8 cellular contexts compared by ENCODE assay signal in genomic region chr6:149567194-149567586, GRCh38. TPM values are rescaled to one million over a fixed set of nuclear protein-coding genes. Genes with fewer than 3 reads are reported as not detected.
DNase-seq lines count a peak whose midpoint lies in the region; ATAC-seq, FAIRE-seq and TF ChIP-seq lines count a peak whose summit lies in the region.

No MANE protein-coding gene starts in this region.

- H3K9ac ChIP-seq in astrocyte (ENCODE audit: low read length), result peak overlapping the region; percentile 90

- TF ChIP-seq CTCF in astrocyte (IDR thresholded peaks at IDR 0.05; ENCODE audit: insufficient read depth, low read depth, low read length), result no peak
- no peak for TF ChIP-seq CTCF in lung (IDR thresholded peaks at IDR 0.05; ENCODE audit: control extremely low read depth, extremely low read depth)
- TF ChIP-seq CTCF in upper lobe of right lung (IDR thresholded peaks at IDR 0.05), result no peak

- peak overlapping the region; percentile 84 for H3K27ac Mint-ChIP-seq in activated naive CD4-positive, alpha-beta T cell treated with anti-CD3 and anti-CD28 coated beads, Interleukin-2, amount 50 U/mL, for 24 hours
- H3K27ac Mint-ChIP-seq in astrocyte (ENCODE audit: unreplicated experiment), result peak overlapping the region; percentile 62

- no peaks in the 10 kb centered on the region for H3K9me3 Mint-ChIP-seq in activated naive CD4-positive, alpha-beta T cell treated with anti-CD3 and anti-CD28 coated beads, Interleukin-2, amount 50 U/mL, for 24 hours
- no peaks in the 10 kb centered on the region for H3K9me3 Mint-ChIP-seq in astrocyte (ENCODE audit: unreplicated experiment)

- H3K4me1 Mint-ChIP-seq in activated naive CD4-positive, alpha-beta T cell treated with anti-CD3 and anti-CD28 coated beads, Interleukin-2, amount 50 U/mL, for 24 hours, result peaks cover 31% of the 10 kb centered on the region
- H3K4me1 Mint-ChIP-seq in astrocyte (ENCODE audit: low read depth, unreplicated experiment), result no peaks in the 10 kb centered on the region

- 36 to 50% methylated on average over 12 of the region's 12 CpGs for WGBS in lung, 2 donors

- no peak for ATAC-seq in lung (ENCODE audit: insufficient read depth, low FRiP score)
- ATAC-seq in upper lobe of right lung, result no peak

- peak overlapping the region; percentile 91 for H2AFZ ChIP-seq in astrocyte (ENCODE audit: low read depth, low read length)

- H3K27me3 Mint-ChIP-seq in activated naive CD4-positive, alpha-beta T cell treated with anti-CD3 and anti-CD28 coated beads, Interleukin-2, amount 50 U/mL, for 24 hours, result no peaks in the 10 kb centered on the region
- H3K27me3 Mint-ChIP-seq in astrocyte (ENCODE audit: low read depth, unreplicated experiment), result no peaks in the 10 kb centered on the region

- H3K9me3 ChIP-seq in astrocyte (ENCODE audit: insufficient read depth, low read depth, low read length) (no peaks in the 10 kb centered on the region), lung (ENCODE audit: control insufficient read depth in 2 of 2, insufficient read depth in 1 of 2, low read length in 1 of 2) (no peaks in the 10 kb centered on the region), upper lobe of right lung (no peaks in the 10 kb centered on the region)

- peak overlapping the region; percentile 74 for H3K4me3 ChIP-seq in astrocyte (ENCODE audit: insufficient read depth, low read depth, low read length)
- peak overlapping the region; percentile 70 for H3K4me3 ChIP-seq in lung
- H3K4me3 ChIP-seq in upper lobe of right lung, result peak overlapping the region; percentile 89

- H3K4me3 Mint-ChIP-seq in activated naive CD4-positive, alpha-beta T cell treated with anti-CD3 and anti-CD28 coated beads, Interleukin-2, amount 50 U/mL, for 24 hours, result peak overlapping the region; percentile 94
- H3K4me3 Mint-ChIP-seq in astrocyte (ENCODE audit: unreplicated experiment), result peak overlapping the region; percentile 87

- peak overlapping the region; percentile 87 for H3K4me2 ChIP-seq in astrocyte (ENCODE audit: low read length)

- no peak for FAIRE-seq in astrocyte (lab: Jason Lieb, UNC)
- no peak for FAIRE-seq in H54 (lab: Jason Lieb, UNC)
- FAIRE-seq in GM12892 (lab: Jason Lieb, UNC), result no peak

- peaks cover 37% of the 10 kb centered on the region for H3K79me2 ChIP-seq in astrocyte (ENCODE audit: insufficient read depth, low read length)

- H3K27ac ChIP-seq in astrocyte (ENCODE audit: low read depth, low read length) (no peak overlapping the region), lung (ENCODE audit: low read depth in 1 of 2, low read length in 1 of 2) (peak overlapping the region in 1 of 2 donors; percentile 92), upper lobe of right lung (no peak overlapping the region)

- no peaks in the 10 kb centered on the region for H3K36me3 Mint-ChIP-seq in activated naive CD4-positive, alpha-beta T cell treated with anti-CD3 and anti-CD28 coated beads, Interleukin-2, amount 50 U/mL, for 24 hours
- no peaks in the 10 kb centered on the region for H3K36me3 Mint-ChIP-seq in astrocyte (ENCODE audit: low read depth, unreplicated experiment)

- intact Hi-C loops in upper lobe of right lung (cut with DNase I), result no loop called here

- no peak for DNase-seq in activated naive CD4-positive, alpha-beta T cell treated with Interleukin-2 at 50 U/mL for 16 hours
- no peak for DNase-seq in astrocyte (ENCODE audit: low read depth)
- DNase-seq in lung (ENCODE audit: low spot score), result no peak
- DNase-seq in upper lobe of right lung, result no peak
- no peak for DNase-seq in H54 (ENCODE audit: insufficient read length, low spot score)
- DNase-seq in NCI-H187 treated with DMSO at 0.1 percent for 48 hours (lab: John Stamatoyannopoulos, UW), result no peak
- no peak for DNase-seq in GM12892 (ENCODE audit: insufficient read length)

- peaks cover 15% of the 10 kb centered on the region for H3K4me1 ChIP-seq in astrocyte (ENCODE audit: insufficient read depth, low read length)
- peaks cover 3 to 4% of the 10 kb centered on the region in 2 donors for H3K4me1 ChIP-seq in lung (ENCODE audit: control insufficient read depth in 2 of 2, insufficient read depth in 2 of 2, low read length in 2 of 2)
- peaks cover 11% of the 10 kb centered on the region for H3K4me1 ChIP-seq in upper lobe of right lung

- H4K20me1 ChIP-seq in astrocyte (ENCODE audit: insufficient read depth, low read length), result peaks cover 14% of the 10 kb centered on the region

- H3K36me3 ChIP-seq in astrocyte (ENCODE audit: insufficient read depth, low read length) (no peaks in the 10 kb centered on the region), lung (ENCODE audit: control insufficient read depth in 2 of 2, insufficient read depth in 2 of 2, low read length in 2 of 2) (no peaks in the 10 kb centered on the region), upper lobe of right lung (no peaks in the 10 kb centered on the region)

- TF ChIP-seq POLR2A in H54 (IDR thresholded peaks at IDR 0.05; ENCODE audit: low read depth, low read length) (no peak), GM12892 (IDR thresholded peaks at IDR 0.05; ENCODE audit: low read depth, low read length) (no peak)

- H3K27me3 ChIP-seq in astrocyte (ENCODE audit: insufficient read depth, low read length) (no peaks in the 10 kb centered on the region), lung (ENCODE audit: control insufficient read depth, insufficient read depth) (no peaks in the 10 kb centered on the region), upper lobe of right lung (no peaks in the 10 kb centered on the region)

RNA-seq across cellular contexts. Expression of gene GINM1, which starts 1.0 kb away (rescaled TPM):
- 36.5 and 39.3 TPM in 2 replicates for total RNA-seq in astrocyte
- total RNA-seq in lung, result 10 to 100 TPM; 35.8 to 62.3 TPM
- 10 to 100 TPM; 32.1 to 36.3 TPM for polyA plus RNA-seq in lung
- total RNA-seq in upper lobe of right lung, result 50.8 TPM
- polyA plus RNA-seq in GM12892 (2012; ENCODE audit: missing spikeins), result 33.4 TPM

RNA-seq across cellular contexts. Expression of gene PPIL4, which starts 21.3 kb away (rescaled TPM):
- 39.2 TPM in 2 replicates for total RNA-seq in astrocyte
- 10 to 100 TPM; 20.8 to 52.3 TPM for total RNA-seq in lung
- 10 to 100 TPM; 15.7 to 23.1 TPM for polyA plus RNA-seq in lung
- total RNA-seq in upper lobe of right lung, result 28.8 TPM
- 17.7 TPM for polyA plus RNA-seq in GM12892 (2012; ENCODE audit: missing spikeins)
